Comparison of ENCODE assay signal across 1 cellular context in genomic region chr16:4733211-4733742, GRCh38.
TF ChIP-seq lines count a peak whose summit lies in the region.

No MANE protein-coding gene starts in this region.

TF ChIP-seq in H1, 55 proteins besides CTCF, POLR2A, EP300 and RAD21:
- TF ChIP-seq SUZ12 (IDR thresholded peaks at IDR 0.05; ENCODE audit: low read length), result no peak
- TF ChIP-seq MAFK (IDR thresholded peaks at IDR 0.05; ENCODE audit: low read depth, low read length), result no peak
- TF ChIP-seq TEAD4 (IDR thresholded peaks at IDR 0.05; ENCODE audit: low read depth, low read length), result no peak
- TF ChIP-seq KDM4A (IDR thresholded peaks at IDR 0.05; ENCODE audit: low read depth, low read length, severe bottlenecking), result no peak
- TF ChIP-seq TBP (IDR thresholded peaks at IDR 0.05; ENCODE audit: low read depth, low read length), result no peak
- no peak for TF ChIP-seq SIRT6 (IDR thresholded peaks at IDR 0.05; ENCODE audit: low read length)
- TF ChIP-seq SIN3A (conservative IDR thresholded peaks at IDR 0.05 in 1 of 2, IDR thresholded peaks at IDR 0.05 in 1 of 2; ENCODE audit: low read depth in 1 of 2, low read length in 2 of 2), result no peak
- no peak for TF ChIP-seq SP1 (IDR thresholded peaks at IDR 0.05; ENCODE audit: low read depth, low read length)
- no peak for TF ChIP-seq BACH1 (IDR thresholded peaks at IDR 0.05; ENCODE audit: low read length)
- no peak for TF ChIP-seq SAP30 (IDR thresholded peaks at IDR 0.05; ENCODE audit: insufficient read depth, insufficient replicate concordance, low read length)
- TF ChIP-seq GABPA (IDR thresholded peaks at IDR 0.05; ENCODE audit: borderline replicate concordance, insufficient read depth, low read length), result no peak
- no peak for TF ChIP-seq CBX5 (IDR thresholded peaks at IDR 0.05; ENCODE audit: low read depth, low read length)
